Comparison of ENCODE assay signal across 24 cellular contexts in genomic region chr6:27255866-27256265, GRCh38. TPM values are rescaled to one million over a fixed set of nuclear protein-coding genes. Genes with fewer than 3 reads are reported as not detected.
A peak's percentile ranks its signal among the peaks of the same experiment; 100 is the strongest.
DNase-seq lines count a peak whose midpoint lies in the region; ATAC-seq and TF ChIP-seq lines count a peak whose summit lies in the region.
"Had no signal": no experiment of that assay in that cellular context is flagged by ENCODE, and none has a peak within 500 bp of the region (broad histone marks: within the 10 kb centered on the region; RNA-seq: fewer than 3 reads in every experiment).

No MANE protein-coding gene starts in this region.

- no peaks in the 10 kb centered on the region for H3K36me3 ChIP-seq in HEK293 (ENCODE audit: control insufficient read depth in 2 of 2, insufficient read depth in 1 of 2, low read length in 2 of 2)
- H3K36me3 ChIP-seq in esophagus muscularis mucosa = no peaks in the 10 kb centered on the region
- H3K36me3 ChIP-seq: BLaER1 had no signal

- CTCF ChIA-PET in HEK293 (lab: Yijun Ruan, JAX) = no interaction called here

- intact Hi-C loops in esophagus muscularis mucosa (cut with DNase I) = no loop called here

- peak overlapping the region; percentile 2 for H3K27ac Mint-ChIP-seq in stimulated activated effector memory CD8-positive, alpha-beta T cell treated with anti-CD3 and anti-CD28 coated beads, Interleukin-12 subunit alpha, Interleukin-12 subunit beta, amount 100 ng/mL, for 72 hours
- H3K27ac Mint-ChIP-seq: B cell; CD8-positive, alpha-beta T cell; GM23338; H9; HFFc6 had no signal

- no peaks in the 10 kb centered on the region for H3K4me1 Mint-ChIP-seq in stimulated activated effector memory CD8-positive, alpha-beta T cell treated with anti-CD3 and anti-CD28 coated beads, Interleukin-12 subunit alpha, Interleukin-12 subunit beta, amount 100 ng/mL, for 72 hours

- no peak overlapping the region for H3K4me3 Mint-ChIP-seq in stimulated activated effector memory CD8-positive, alpha-beta T cell treated with anti-CD3 and anti-CD28 coated beads, Interleukin-12 subunit alpha, Interleukin-12 subunit beta, amount 100 ng/mL, for 72 hours
- H3K4me3 Mint-ChIP-seq: B cell; CD4-positive, CD25-positive, alpha-beta regulatory T cell; CD8-positive, alpha-beta T cell; GM23338; H9; HFFc6 had no signal

- DNase-seq in esophagus muscularis mucosa (ENCODE audit: extremely low spot score) (peak; percentile 45), AG08396 (ENCODE audit: low spot score) (no peak), HuH-7 (ENCODE audit: low spot score) (no peak)
- DNase-seq in stimulated activated effector memory CD8-positive, alpha-beta T cell treated with anti-CD3 and anti-CD28 coated beads, Interleukin-12 subunit alpha, Interleukin-12 subunit beta, amount 100 ng/mL, for 72 hours (ENCODE audit: low spot score in 2 of 2) = no peak
- DNase-seq: Caco-2; CD4-positive, CD25-positive, alpha-beta regulatory T cell; CD8-positive, alpha-beta T cell; DMS 273 treated with DMSO at 0.1 percent for 48 hours; DMS79; EL; GF-D8; H9; HFFc6 had no signal

- no peaks in the 10 kb centered on the region for H3K4me1 ChIP-seq in HEK293 (ENCODE audit: control insufficient read depth, insufficient read depth, low read length)
- H3K4me1 ChIP-seq in esophagus muscularis mucosa = peaks cover 10 to 19% (median 12%) of the 10 kb centered on the region in 4 donors
- H3K4me1 ChIP-seq: BLaER1, Caco-2 had no signal

- 39% methylated on average over 1 of the region's 1 CpG for WGBS in esophagus muscularis mucosa

- H3K4me3 ChIP-seq in HEK293 (ENCODE audit: low read depth, low read length) (no peak overlapping the region), esophagus muscularis mucosa (no peak overlapping the region)
- H3K4me3 ChIP-seq: BLaER1, GM23338 had no signal

- TF ChIP-seq CTCF in HEK293 (tag by site-specific recombination; IDR thresholded peaks at IDR 0.05) (no peak), esophagus muscularis mucosa (IDR thresholded peaks at IDR 0.05) (no peak)

- ATAC-seq in stimulated activated effector memory CD8-positive, alpha-beta T cell treated with anti-CD3 and anti-CD28 coated beads, Interleukin-12 subunit alpha, Interleukin-12 subunit beta, amount 100 ng/mL, for 72 hours = no peak
- ATAC-seq in HG03354 (IDR thresholded peaks at IDR 0.05; ENCODE audit: poor library complexity, severe bottlenecking, unreplicated experiment) = no peak
- ATAC-seq: CD8-positive, alpha-beta T cell; GM23338; HCT116 had no signal

- H3K9me3 ChIP-seq in HEK293 (ENCODE audit: control insufficient read depth, insufficient read depth, low read depth, low read length) (no peaks in the 10 kb centered on the region), esophagus muscularis mucosa (no peaks in the 10 kb centered on the region)
- H3K9me3 ChIP-seq: Caco-2 had no signal

- no peaks in the 10 kb centered on the region for H3K36me3 Mint-ChIP-seq in stimulated activated effector memory CD8-positive, alpha-beta T cell treated with anti-CD3 and anti-CD28 coated beads, Interleukin-12 subunit alpha, Interleukin-12 subunit beta, amount 100 ng/mL, for 72 hours
- H3K36me3 Mint-ChIP-seq: CD4-positive, CD25-positive, alpha-beta regulatory T cell; CD8-positive, alpha-beta T cell had no signal

- TF ChIP-seq EP300 in esophagus muscularis mucosa (IDR thresholded peaks at IDR 0.05) = no peak

- no peaks in the 10 kb centered on the region for H3K9me3 Mint-ChIP-seq in stimulated activated effector memory CD8-positive, alpha-beta T cell treated with anti-CD3 and anti-CD28 coated beads, Interleukin-12 subunit alpha, Interleukin-12 subunit beta, amount 100 ng/mL, for 72 hours
- H3K9me3 Mint-ChIP-seq: CD8-positive, alpha-beta T cell; GM23338; H9; HFFc6 had no signal

- TF ChIP-seq POLR2A in esophagus muscularis mucosa (IDR thresholded peaks at IDR 0.05; ENCODE audit: low read depth) = no peak

- H3K27ac ChIP-seq in HEK293 (ENCODE audit: extremely low read depth, low read depth, low read length) = no peak overlapping the region
- peak overlapping the region; percentile 44 for H3K27ac ChIP-seq in angular gyrus (ENCODE audit: low read depth, low read length)
- no peak overlapping the region for H3K27ac ChIP-seq in esophagus muscularis mucosa (replicated peaks in 1 of 4)
- H3K27ac ChIP-seq: BLaER1, C4-2B had no signal

- POLR2A ChIA-PET in HEK293 (lab: Yijun Ruan, JAX) = no interaction called here

- H3K27me3 ChIP-seq in esophagus muscularis mucosa = peaks cover 0 to 99% (median 33%) of the 10 kb centered on the region in 4 donors

TF ChIP-seq in HEK293, 187 proteins besides CTCF, POLR2A, EP300 and RAD21:
- TF ChIP-seq, protein P1, sequence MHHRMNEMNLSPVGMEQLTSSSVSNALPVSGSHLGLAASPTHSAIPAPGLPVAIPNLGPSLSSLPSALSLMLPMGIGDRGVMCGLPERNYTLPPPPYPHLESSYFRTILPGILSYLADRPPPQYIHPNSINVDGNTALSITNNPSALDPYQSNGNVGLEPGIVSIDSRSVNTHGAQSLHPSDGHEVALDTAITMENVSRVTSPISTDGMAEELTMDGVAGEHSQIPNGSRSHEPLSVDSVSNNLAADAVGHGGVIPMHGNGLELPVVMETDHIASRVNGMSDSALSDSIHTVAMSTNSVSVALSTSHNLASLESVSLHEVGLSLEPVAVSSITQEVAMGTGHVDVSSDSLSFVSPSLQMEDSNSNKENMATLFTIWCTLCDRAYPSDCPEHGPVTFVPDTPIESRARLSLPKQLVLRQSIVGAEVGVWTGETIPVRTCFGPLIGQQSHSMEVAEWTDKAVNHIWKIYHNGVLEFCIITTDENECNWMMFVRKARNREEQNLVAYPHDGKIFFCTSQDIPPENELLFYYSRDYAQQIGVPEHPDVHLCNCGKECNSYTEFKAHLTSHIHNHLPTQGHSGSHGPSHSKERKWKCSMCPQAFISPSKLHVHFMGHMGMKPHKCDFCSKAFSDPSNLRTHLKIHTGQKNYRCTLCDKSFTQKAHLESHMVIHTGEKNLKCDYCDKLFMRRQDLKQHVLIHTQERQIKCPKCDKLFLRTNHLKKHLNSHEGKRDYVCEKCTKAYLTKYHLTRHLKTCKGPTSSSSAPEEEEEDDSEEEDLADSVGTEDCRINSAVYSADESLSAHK (tag by site-specific recombination; IDR thresholded peaks at IDR 0.05) = no peak
- TF ChIP-seq ZNF366 (tag by site-specific recombination; conservative IDR thresholded peaks at IDR 0.05) (0 out of 2 replicates have a peak, but pooled peaks have one; percentile 7), ZNF266 (tag by site-specific recombination; IDR thresholded peaks at IDR 0.05; ENCODE audit: low read depth) (no peak), PRDM6 (tag by site-specific recombination; IDR thresholded peaks at IDR 0.05) (no peak), PRDM1 (tag by site-specific recombination; IDR thresholded peaks at IDR 0.05) (peak; percentile 27; the same call in 1 of the 2 replicates)

RNA-seq across cellular contexts. Expression of gene PRSS16, which starts 8.4 kb away (rescaled TPM):
- total RNA-seq in esophagus muscularis mucosa = not detected
- total RNA-seq: HFFc6 had no signal

RNA-seq across cellular contexts. Expression of gene POM121L2, which starts 56.2 kb away (rescaled TPM):
- total RNA-seq in esophagus muscularis mucosa = not detected
- total RNA-seq: A172; A673; B cell; Caco-2; CD4-positive, CD25-positive, alpha-beta regulatory T cell; CD8-positive, alpha-beta T cell; H4; H9; HFFc6 had no signal
